In genomic region chr14:56004807-56005579, GRCh38 we compare ENCODE assay signal across 8 cellular contexts.
DNase-seq lines count a peak whose midpoint lies in the region; ATAC-seq and TF ChIP-seq lines count a peak whose summit lies in the region.

No MANE protein-coding gene starts in this region.

- H3K9me3 Mint-ChIP-seq in glutamatergic neuron (ENCODE audit: unreplicated experiment): peaks cover 5% of the 10 kb centered on the region

- peaks cover 32 to 53% (median 40%) of the 10 kb centered on the region in 10 experiments for H3K4me1 ChIP-seq in BLaER1 treated with 17β-estradiol and CSF1 and Interleukin-3, amounts not matched to agents 10 nM and 100 nM

- H3K36me3 Mint-ChIP-seq in glutamatergic neuron (ENCODE audit: unreplicated experiment): peaks cover 13% of the 10 kb centered on the region

- TF ChIP-seq CTCF in fibroblast of villous mesenchyme (IDR thresholded peaks at IDR 0.05; ENCODE audit: insufficient read depth, low read depth, low read length) (no peak), glutamatergic neuron (IDR thresholded peaks at IDR 0.05; ENCODE audit: partially characterized antibody, unreplicated experiment) (no peak)

- peak; percentile 38 for DNase-seq in activated CD4-positive, alpha-beta T cell treated with anti-CD3 and anti-CD28 coated beads for 48 hours
- DNase-seq in fibroblast of villous mesenchyme (ENCODE audit: low read depth) (peak; percentile 85), pulmonary artery endothelial cell (ENCODE audit: low read depth, low spot score) (peak; percentile 5), COR-L47 (lab: John Stamatoyannopoulos, UW) (no peak), glutamatergic neuron (no peak)

- peak overlapping the region; percentile 46 to 71 (median 52) for H3K4me2 ChIP-seq in BLaER1 treated with 17β-estradiol and CSF1 and Interleukin-3, amounts not matched to agents 10 nM and 100 nM

- H3K9ac ChIP-seq in BLaER1 treated with 17β-estradiol and CSF1 and Interleukin-3, amounts not matched to agents 10 nM and 100 nM: peak overlapping the region in 5 of 11 experiments; percentile 23 to 56 (median 33); a peak in 5 of 22 replicates

- no peaks in the 10 kb centered on the region for H4K20me1 ChIP-seq in BLaER1 treated with 17β-estradiol and CSF1 and Interleukin-3, amounts not matched to agents 10 nM and 100 nM

- ATAC-seq in GM19395 (IDR thresholded peaks at IDR 0.05; ENCODE audit: unreplicated experiment) (peak; percentile 83), HG03469 (IDR thresholded peaks at IDR 0.05; ENCODE audit: unreplicated experiment) (peak; percentile 75)

- H3K27me3 Mint-ChIP-seq in glutamatergic neuron (ENCODE audit: unreplicated experiment): peaks cover 2% of the 10 kb centered on the region

- H3K27ac ChIP-seq in BLaER1 treated with 17β-estradiol and CSF1 and Interleukin-3, amounts not matched to agents 10 nM and 100 nM: peak overlapping the region in 4 of 11 experiments; percentile 14 to 62 (median 44); a peak in 6 of 22 replicates

- H3K9me3 ChIP-seq in BLaER1 treated with 17β-estradiol and CSF1 and Interleukin-3, amounts not matched to agents 10 nM and 100 nM (replicated peaks in 1 of 11): peaks cover 0 to 26% (median 19%) of the 10 kb centered on the region in 11 experiments; a peak in 21 of 22 replicates

- no peaks in the 10 kb centered on the region for H3K36me3 ChIP-seq in BLaER1 treated with 17β-estradiol and CSF1 and Interleukin-3, amounts not matched to agents 10 nM and 100 nM

- no peak overlapping the region for H3K27ac Mint-ChIP-seq in glutamatergic neuron (ENCODE audit: unreplicated experiment)

- no peaks in the 10 kb centered on the region for H3K27me3 ChIP-seq in BLaER1 treated with 17β-estradiol and CSF1 and Interleukin-3, amounts not matched to agents 10 nM and 100 nM

- H3K4me3 ChIP-seq in BLaER1 treated with 17β-estradiol and CSF1 and Interleukin-3, amounts not matched to agents 10 nM and 100 nM: no peak overlapping the region
- H3K4me3 ChIP-seq in fibroblast of villous mesenchyme (ENCODE audit: low read depth, low read length): peak overlapping the region; percentile 42

- H3K4me3 Mint-ChIP-seq in glutamatergic neuron (ENCODE audit: unreplicated experiment): no peak overlapping the region

- H3K4me1 Mint-ChIP-seq in glutamatergic neuron (ENCODE audit: low read depth, unreplicated experiment): peaks cover 17% of the 10 kb centered on the region

Comparison
In these comparisons a context has a peak if more than half of its experiments do, and no peak if none do; other contexts are left out.
1. DNase-seq: peak in activated CD4-positive, alpha-beta T cell treated with anti-CD3 and anti-CD28 coated beads for 48 hours (single experiment), fibroblast of villous mesenchyme (single experiment) and pulmonary artery endothelial cell (single experiment); none in COR-L47 (single experiment) and glutamatergic neuron (single experiment).